In genomic region chr15:83436513-83437158, GRCh38 we compare ENCODE assay signal across 1 cellular context.
TF ChIP-seq lines count a peak whose summit lies in the region.

No MANE protein-coding gene starts in this region.

TF ChIP-seq in HCT116, 20 proteins besides CTCF, POLR2A, EP300 and RAD21 (continued from another document):
- no peak for TF ChIP-seq REST (IDR thresholded peaks at IDR 0.05; ENCODE audit: low read depth)
- TF ChIP-seq ATF3 (IDR thresholded peaks at IDR 0.05): no peak
- TF ChIP-seq YY1 (IDR thresholded peaks at IDR 0.05; ENCODE audit: extremely low read depth, insufficient replicate concordance, low read depth, low read length): no peak
- TF ChIP-seq TCF7L2 (IDR thresholded peaks at IDR 0.05; ENCODE audit: borderline replicate concordance, extremely low read depth, insufficient read depth, insufficient read length): no peak
